ENCODE assay signal across 9 cellular contexts in genomic region chr10:79027147-79028055, GRCh38. TPM values are rescaled to one million over a fixed set of nuclear protein-coding genes. Genes with fewer than 3 reads are reported as not detected.
DNase-seq lines count a peak whose midpoint lies in the region; ATAC-seq, FAIRE-seq and TF ChIP-seq lines count a peak whose summit lies in the region.
"Had no signal": no experiment of that assay in that cellular context is flagged by ENCODE, and none has a peak within 500 bp of the region (broad histone marks: within the 10 kb centered on the region; RNA-seq: fewer than 3 reads in every experiment).

No MANE protein-coding gene starts in this region.

- H3K36me3 Mint-ChIP-seq in CD8-positive, alpha-beta memory T cell = no peaks in the 10 kb centered on the region
- no peaks in the 10 kb centered on the region for H3K36me3 Mint-ChIP-seq in activated T-cell treated with anti-CD3 and anti-CD28 coated beads, Interleukin-2, amount 50 U/mL, for 72 hours (ENCODE audit: insufficient read depth in 2 of 2)
- H3K36me3 Mint-ChIP-seq in nephron progenitor cell (ENCODE audit: low read depth) = no peaks in the 10 kb centered on the region

- H3K27me3 Mint-ChIP-seq in CD8-positive, alpha-beta memory T cell = no peaks in the 10 kb centered on the region
- no peaks in the 10 kb centered on the region for H3K27me3 Mint-ChIP-seq in activated T-cell treated with anti-CD3 and anti-CD28 coated beads, Interleukin-2, amount 50 U/mL, for 72 hours (ENCODE audit: low read depth)
- peaks cover 5% of the 10 kb centered on the region for H3K27me3 Mint-ChIP-seq in nephron progenitor cell (ENCODE audit: low read depth, poor library complexity)

- H3K27ac Mint-ChIP-seq in CD8-positive, alpha-beta memory T cell = peak overlapping the region; percentile 47 to 92 (median 84)
- H3K27ac Mint-ChIP-seq in activated T-cell treated with anti-CD3 and anti-CD28 coated beads, Interleukin-2, amount 50 U/mL, for 72 hours = no peak overlapping the region
- peak overlapping the region; percentile 70 for H3K27ac Mint-ChIP-seq in nephron progenitor cell

- H3K27ac ChIP-seq in CD8-positive, alpha-beta memory T cell (ENCODE audit: low read depth, low read length) = no peak overlapping the region
- H3K27ac ChIP-seq: testis had no signal

- no peak for TF ChIP-seq CTCF in nephron progenitor cell (IDR thresholded peaks at IDR 0.05)
- TF ChIP-seq CTCF in foreskin fibroblast (IDR thresholded peaks at IDR 0.05; ENCODE audit: low read depth, low read length) = no peak
- no peak for TF ChIP-seq CTCF in D721Med (IDR thresholded peaks at IDR 0.05; ENCODE audit: insufficient read depth, missing control alignments)

- H3K4me3 ChIP-seq in CD8-positive, alpha-beta memory T cell (ENCODE audit: low read length) = no peak overlapping the region
- H3K4me3 ChIP-seq in foreskin fibroblast (ENCODE audit: low read depth in 1 of 2, low read length in 2 of 2) = no peak overlapping the region
- H3K4me3 ChIP-seq: testis had no signal

- CTCF ChIA-PET in CD8-positive, alpha-beta memory T cell (lab: Charles Lee) = interaction anchor here (0.8 to 1.6 kb wide), 6 partner anchors 10 to 54 kb away, joined by 3 to 5 read pairs (median 3); no protein-coding TSS in a partner anchor

- no peak for FAIRE-seq in D721Med (lab: Jason Lieb, UNC)

- no peaks in the 10 kb centered on the region for H3K36me3 ChIP-seq in CD8-positive, alpha-beta memory T cell (ENCODE audit: insufficient read depth, low read length)

- no peaks in the 10 kb centered on the region for H3K27me3 ChIP-seq in CD8-positive, alpha-beta memory T cell (ENCODE audit: insufficient read depth, low read length, poor library complexity, severe bottlenecking)
- H3K27me3 ChIP-seq: testis had no signal

- peaks cover 33 to 67% (median 58%) of the 10 kb centered on the region in 3 donors for H3K4me1 Mint-ChIP-seq in CD8-positive, alpha-beta memory T cell
- peaks cover 28% of the 10 kb centered on the region for H3K4me1 Mint-ChIP-seq in activated T-cell treated with anti-CD3 and anti-CD28 coated beads, Interleukin-2, amount 50 U/mL, for 72 hours (ENCODE audit: low read depth)
- peaks cover 53% of the 10 kb centered on the region for H3K4me1 Mint-ChIP-seq in nephron progenitor cell

- peaks cover 43% of the 10 kb centered on the region for H3K4me1 ChIP-seq in CD8-positive, alpha-beta memory T cell (ENCODE audit: insufficient read depth, low read length)

- ATAC-seq in activated T-cell treated with anti-CD3 and anti-CD28 coated beads, Interleukin-2, amount 50 U/mL, for 72 hours (replicated peaks in 1 of 2) = peak; percentile 67 to 71
- ATAC-seq in GM18517 (IDR thresholded peaks at IDR 0.05; ENCODE audit: unreplicated experiment) (no peak), HG02759 (IDR thresholded peaks at IDR 0.05; ENCODE audit: unreplicated experiment) (no peak)

- peak overlapping the region; percentile 1 to 84 (median 62) for H3K4me3 Mint-ChIP-seq in CD8-positive, alpha-beta memory T cell
- no peak overlapping the region for H3K4me3 Mint-ChIP-seq in activated T-cell treated with anti-CD3 and anti-CD28 coated beads, Interleukin-2, amount 50 U/mL, for 72 hours
- H3K4me3 Mint-ChIP-seq in nephron progenitor cell = no peak overlapping the region

- peak; percentile 51 to 83 (median 56) for DNase-seq in CD8-positive, alpha-beta memory T cell
- DNase-seq in NCI-H146 (lab: John Stamatoyannopoulos, UW) = peak; percentile 96
- DNase-seq in activated T-cell treated with anti-CD3 and anti-CD28 coated beads, Interleukin-2, amount 50 U/mL, for 72 hours = peak; percentile 29 to 49
- no peak for DNase-seq in nephron progenitor cell
- no peak for DNase-seq in foreskin fibroblast
- DNase-seq in D721Med (ENCODE audit: insufficient read length, low spot score) = no peak
- DNase-seq: testis had no signal

- H3K9me3 ChIP-seq in CD8-positive, alpha-beta memory T cell (ENCODE audit: low read length) = no peaks in the 10 kb centered on the region
- H3K9me3 ChIP-seq: testis had no signal

- H3K9me3 Mint-ChIP-seq in CD8-positive, alpha-beta memory T cell = no peaks in the 10 kb centered on the region
- H3K9me3 Mint-ChIP-seq in activated T-cell treated with anti-CD3 and anti-CD28 coated beads, Interleukin-2, amount 50 U/mL, for 72 hours = no peaks in the 10 kb centered on the region
- H3K9me3 Mint-ChIP-seq in nephron progenitor cell = no peaks in the 10 kb centered on the region

- POLR2A ChIA-PET in CD8-positive, alpha-beta memory T cell (lab: Charles Lee) = interaction anchor here (1.1 to 1.3 kb wide), 3 partner anchors 29 to 54 kb away, joined by 3 to 7 read pairs (median 4); no protein-coding TSS in a partner anchor

RNA-seq across cellular contexts. Expression of gene ZMIZ1, which starts 41.4 kb away (rescaled TPM):
- 10 to 100 TPM; 34.7 to 36.3 TPM for total RNA-seq in CD8-positive, alpha-beta memory T cell
- 8.0 TPM for polyA plus RNA-seq in CD8-positive, alpha-beta memory T cell
- total RNA-seq in activated T-cell treated with anti-CD3 and anti-CD28 coated beads, Interleukin-2, amount 50 U/mL, for 72 hours = 10 to 100 TPM; 30.6 to 37.8 TPM

Comparison
In these comparisons a context has a peak if more than half of its experiments do, and no peak if none do; other contexts are left out.
1. DNase-seq: peak in CD8-positive, alpha-beta memory T cell (5 of 5), NCI-H146 (single experiment) and activated T-cell treated with anti-CD3 and anti-CD28 coated beads, Interleukin-2, amount 50 U/mL, for 72 hours (2 of 2); none in nephron progenitor cell (single experiment), foreskin fibroblast (0 of 2) and D721Med (single experiment).
2. H3K4me3 Mint-ChIP-seq: peak in CD8-positive, alpha-beta memory T cell (7 of 7); none in activated T-cell treated with anti-CD3 and anti-CD28 coated beads, Interleukin-2, amount 50 U/mL, for 72 hours (0 of 2) and nephron progenitor cell (single experiment).
3. ATAC-seq: peak in activated T-cell treated with anti-CD3 and anti-CD28 coated beads, Interleukin-2, amount 50 U/mL, for 72 hours (2 of 2); none in GM18517 (single experiment) and HG02759 (single experiment).